ENCODE assay signal across 1 cellular context in genomic region chr5:2320611-2321010, GRCh38.
TF ChIP-seq lines count a peak whose summit lies in the region.

No MANE protein-coding gene starts in this region.

TF ChIP-seq in H1, 55 proteins besides CTCF, POLR2A, EP300 and RAD21 (continued from another document):
- no peak for TF ChIP-seq CHD7 (IDR thresholded peaks at IDR 0.05; ENCODE audit: insufficient replicate concordance, low read length)
- TF ChIP-seq JUN (IDR thresholded peaks at IDR 0.05; ENCODE audit: low read depth, low read length) = no peak
- no peak for TF ChIP-seq CREB1 (IDR thresholded peaks at IDR 0.05)
- TF ChIP-seq SIRT6 (IDR thresholded peaks at IDR 0.05; ENCODE audit: low read length) = no peak
- TF ChIP-seq, protein P1, sequence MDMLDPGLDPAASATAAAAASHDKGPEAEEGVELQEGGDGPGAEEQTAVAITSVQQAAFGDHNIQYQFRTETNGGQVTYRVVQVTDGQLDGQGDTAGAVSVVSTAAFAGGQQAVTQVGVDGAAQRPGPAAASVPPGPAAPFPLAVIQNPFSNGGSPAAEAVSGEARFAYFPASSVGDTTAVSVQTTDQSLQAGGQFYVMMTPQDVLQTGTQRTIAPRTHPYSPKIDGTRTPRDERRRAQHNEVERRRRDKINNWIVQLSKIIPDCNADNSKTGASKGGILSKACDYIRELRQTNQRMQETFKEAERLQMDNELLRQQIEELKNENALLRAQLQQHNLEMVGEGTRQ (IDR thresholded peaks at IDR 0.05; ENCODE audit: low read length) = no peak
- no peak for TF ChIP-seq BCL11A (IDR thresholded peaks at IDR 0.05; ENCODE audit: low read depth in 2 of 2, low read length in 2 of 2)
- TF ChIP-seq HDAC6 (IDR thresholded peaks at IDR 0.05; ENCODE audit: low read depth, low read length) = no peak
- TF ChIP-seq GTF2F1 (IDR thresholded peaks at IDR 0.05; ENCODE audit: borderline replicate concordance, low read depth, low read length) = no peak
TF ChIP-seq in H1: peak in this region for 0.
